Comparison of ENCODE assay signal across 1 cellular context in genomic region chr12:47636908-47637780, GRCh38.
TF ChIP-seq lines count a peak whose summit lies in the region.

No MANE protein-coding gene starts in this region.

TF ChIP-seq in GM12878, 131 proteins besides CTCF, POLR2A, EP300 and RAD21 (continued from another document):
- TF ChIP-seq PRDM15 (CRISPR knock-in tag; IDR thresholded peaks at IDR 0.05) = no peak
- no peak for TF ChIP-seq SMAD1 (IDR thresholded peaks at IDR 0.05; ENCODE audit: low read depth, partially characterized antibody)
- TF ChIP-seq JUNB (IDR thresholded peaks at IDR 0.05) = no peak
- TF ChIP-seq REST (IDR thresholded peaks at IDR 0.05; ENCODE audit: low read depth, low read length) = no peak
- no peak for TF ChIP-seq RCOR1 (conservative IDR thresholded peaks at IDR 0.05; ENCODE audit: low read depth, low read length)
- no peak for TF ChIP-seq EED (IDR thresholded peaks at IDR 0.05; ENCODE audit: low read depth)
- TF ChIP-seq, protein P1, sequence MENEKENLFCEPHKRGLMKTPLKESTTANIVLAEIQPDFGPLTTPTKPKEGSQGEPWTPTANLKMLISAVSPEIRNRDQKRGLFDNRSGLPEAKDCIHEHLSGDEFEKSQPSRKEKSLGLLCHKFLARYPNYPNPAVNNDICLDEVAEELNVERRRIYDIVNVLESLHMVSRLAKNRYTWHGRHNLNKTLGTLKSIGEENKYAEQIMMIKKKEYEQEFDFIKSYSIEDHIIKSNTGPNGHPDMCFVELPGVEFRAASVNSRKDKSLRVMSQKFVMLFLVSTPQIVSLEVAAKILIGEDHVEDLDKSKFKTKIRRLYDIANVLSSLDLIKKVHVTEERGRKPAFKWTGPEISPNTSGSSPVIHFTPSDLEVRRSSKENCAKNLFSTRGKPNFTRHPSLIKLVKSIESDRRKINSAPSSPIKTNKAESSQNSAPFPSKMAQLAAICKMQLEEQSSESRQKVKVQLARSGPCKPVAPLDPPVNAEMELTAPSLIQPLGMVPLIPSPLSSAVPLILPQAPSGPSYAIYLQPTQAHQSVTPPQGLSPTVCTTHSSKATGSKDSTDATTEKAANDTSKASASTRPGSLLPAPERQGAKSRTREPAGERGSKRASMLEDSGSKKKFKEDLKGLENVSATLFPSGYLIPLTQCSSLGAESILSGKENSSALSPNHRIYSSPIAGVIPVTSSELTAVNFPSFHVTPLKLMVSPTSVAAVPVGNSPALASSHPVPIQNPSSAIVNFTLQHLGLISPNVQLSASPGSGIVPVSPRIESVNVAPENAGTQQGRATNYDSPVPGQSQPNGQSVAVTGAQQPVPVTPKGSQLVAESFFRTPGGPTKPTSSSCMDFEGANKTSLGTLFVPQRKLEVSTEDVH (IDR thresholded peaks at IDR 0.05; ENCODE audit: low read depth, partially characterized antibody) = no peak
- no peak for TF ChIP-seq CREM (IDR thresholded peaks at IDR 0.05; ENCODE audit: low read depth)
- no peak for TF ChIP-seq GATAD2B (conservative IDR thresholded peaks at IDR 0.05; ENCODE audit: low read depth)
- TF ChIP-seq CBFB (IDR thresholded peaks at IDR 0.05; ENCODE audit: low read depth) = no peak
- TF ChIP-seq KLF5 (IDR thresholded peaks at IDR 0.05; ENCODE audit: partially characterized antibody) = no peak
- no peak for TF ChIP-seq CBX5 (IDR thresholded peaks at IDR 0.05; ENCODE audit: low read depth)
